14 cellular contexts compared by ENCODE assay signal in genomic region chr3:47836986-47837385, GRCh38. TPM values are rescaled to one million over a fixed set of nuclear protein-coding genes. Genes with fewer than 3 reads are reported as not detected.
DNase-seq lines count a peak whose midpoint lies in the region; ATAC-seq lines count a peak whose summit lies in the region.
"Had no signal": no experiment of that assay in that cellular context is flagged by ENCODE, and none has a peak within 500 bp of the region (broad histone marks: within the 10 kb centered on the region; RNA-seq: fewer than 3 reads in every experiment).

No MANE protein-coding gene starts in this region.

- no peak for ATAC-seq in activated naive CD4-positive, alpha-beta T cell treated with anti-CD3 and anti-CD28 coated beads, Interleukin-2, amount 50 U/mL, for 72 hours
- ATAC-seq in naive thymus-derived CD4-positive, alpha-beta T cell: no peak
- no peak for ATAC-seq in GM18519 (IDR thresholded peaks at IDR 0.05; ENCODE audit: low FRiP score, unreplicated experiment)
- no peak for ATAC-seq in HG02798 (IDR thresholded peaks at IDR 0.05; ENCODE audit: poor library complexity, unreplicated experiment)

- H3K36me3 Mint-ChIP-seq in activated naive CD4-positive, alpha-beta T cell treated with anti-CD3 and anti-CD28 coated beads, Interleukin-2, amount 50 U/mL, for 72 hours: peaks cover 5% of the 10 kb centered on the region in 2 donors
- peaks cover 9 to 38% (median 26%) of the 10 kb centered on the region in 5 donors for H3K36me3 Mint-ChIP-seq in naive thymus-derived CD4-positive, alpha-beta T cell

- H3K4me3 ChIP-seq in naive thymus-derived CD4-positive, alpha-beta T cell (ENCODE audit: low read length): no peak overlapping the region
- H3K4me3 ChIP-seq: left ventricle myocardium inferior, SJSA1 had no signal

- H3K9me3 Mint-ChIP-seq in activated naive CD4-positive, alpha-beta T cell treated with anti-CD3 and anti-CD28 coated beads, Interleukin-2, amount 50 U/mL, for 72 hours: no peaks in the 10 kb centered on the region
- H3K9me3 Mint-ChIP-seq in naive thymus-derived CD4-positive, alpha-beta T cell: no peaks in the 10 kb centered on the region
- H3K9me3 Mint-ChIP-seq: effector memory CD8-positive, alpha-beta T cell; stimulated activated naive CD8-positive, alpha-beta T cell treated with anti-CD3 and anti-CD28 coated beads, Interleukin-15, Interleukin-2, amounts not matched to agents 100 ng/mL and 50 ng/mL, for 24 hours had no signal

- no peak for DNase-seq in activated naive CD4-positive, alpha-beta T cell treated with anti-CD3 and anti-CD28 coated beads, Interleukin-2, amount 50 U/mL, for 72 hours (ENCODE audit: low spot score in 2 of 2)
- no peak for DNase-seq in activated naive CD4-positive, alpha-beta T cell treated with anti-CD3 and anti-CD28 coated beads, Interleukin-2, amount 50 U/mL, for 16 hours
- peak in 36 of 58 donors; percentile 10 to 84 (median 39) for DNase-seq in anterior cingulate cortex (lab: John Stamatoyannopoulos, UW)
- DNase-seq in naive thymus-derived CD4-positive, alpha-beta T cell: no peak
- DNase-seq in NCI-H128 (lab: John Stamatoyannopoulos, UW; ENCODE audit: unreplicated experiment): no peak
- DNase-seq in A172 (ENCODE audit: low spot score): no peak
- DNase-seq: NCI-H1436 treated with DMSO at 0.1 percent for 48 hours had no signal

- intact Hi-C loops in naive thymus-derived CD4-positive, alpha-beta T cell (cut with micrococcal nuclease): loop anchor here (1.0 to 2.0 kb wide), 3 partner anchors 153 to 322 kb away; no protein-coding TSS in a partner anchor

- H3K9me3 ChIP-seq in naive thymus-derived CD4-positive, alpha-beta T cell (ENCODE audit: control insufficient read depth in 2 of 3, low read length in 3 of 3): no peaks in the 10 kb centered on the region
- H3K9me3 ChIP-seq: left ventricle myocardium inferior, SJSA1 had no signal

- POLR2A ChIA-PET in naive thymus-derived CD4-positive, alpha-beta T cell (lab: Charles Lee): interaction anchor here (1.8 kb wide), 1 partner anchor 11 kb away, joined by 5 read pairs; no protein-coding TSS in a partner anchor

- peak overlapping the region; percentile 49 to 55 for H3K27ac Mint-ChIP-seq in activated naive CD4-positive, alpha-beta T cell treated with anti-CD3 and anti-CD28 coated beads, Interleukin-2, amount 50 U/mL, for 72 hours
- peak overlapping the region in 6 of 9 donors; percentile 35 to 56 (median 50) for H3K27ac Mint-ChIP-seq in naive thymus-derived CD4-positive, alpha-beta T cell
- H3K27ac Mint-ChIP-seq: stimulated activated naive CD8-positive, alpha-beta T cell treated with anti-CD3 and anti-CD28 coated beads, Interleukin-15, Interleukin-2, amounts not matched to agents 100 ng/mL and 50 ng/mL, for 24 hours had no signal

- H3K27ac ChIP-seq in naive thymus-derived CD4-positive, alpha-beta T cell (ENCODE audit: low read depth, low read length): no peak overlapping the region
- H3K27ac ChIP-seq: C4-2B, left ventricle myocardium inferior, SJSA1 had no signal

- H3K27me3 ChIP-seq in naive thymus-derived CD4-positive, alpha-beta T cell (ENCODE audit: control insufficient read depth in 2 of 2, insufficient read depth in 2 of 2, low read length in 2 of 2): no peaks in the 10 kb centered on the region
- H3K27me3 ChIP-seq: SJSA1 had no signal

- H3K4me1 ChIP-seq in naive thymus-derived CD4-positive, alpha-beta T cell (ENCODE audit: control insufficient read depth in 2 of 2, insufficient read depth in 2 of 2, low read length in 2 of 2): no peaks in the 10 kb centered on the region
- H3K4me1 ChIP-seq: SJSA1 had no signal

- peaks cover 0 to 12% (median 7%) of the 10 kb centered on the region in 7 donors for H3K4me1 Mint-ChIP-seq in naive thymus-derived CD4-positive, alpha-beta T cell

- H3K27me3 Mint-ChIP-seq in naive thymus-derived CD4-positive, alpha-beta T cell: no peaks in the 10 kb centered on the region
- H3K27me3 Mint-ChIP-seq: effector memory CD8-positive, alpha-beta T cell; stimulated activated naive CD8-positive, alpha-beta T cell treated with anti-CD3 and anti-CD28 coated beads, Interleukin-15, Interleukin-2, amounts not matched to agents 100 ng/mL and 50 ng/mL, for 24 hours had no signal

- peaks cover 4 to 77% (median 4%) of the 10 kb centered on the region in 3 experiments for H3K36me3 ChIP-seq in naive thymus-derived CD4-positive, alpha-beta T cell (ENCODE audit: control insufficient read depth in 2 of 3, insufficient read depth in 3 of 3, low read length in 3 of 3)

- H3K4me3 Mint-ChIP-seq in naive thymus-derived CD4-positive, alpha-beta T cell: no peak overlapping the region
- H3K4me3 Mint-ChIP-seq: effector memory CD8-positive, alpha-beta T cell; stimulated activated naive CD8-positive, alpha-beta T cell treated with anti-CD3 and anti-CD28 coated beads, Interleukin-15, Interleukin-2, amounts not matched to agents 100 ng/mL and 50 ng/mL, for 24 hours had no signal

- CTCF ChIA-PET in naive thymus-derived CD4-positive, alpha-beta T cell (lab: Charles Lee): interaction anchor here (0.7 to 2.8 kb wide), 9 partner anchors 11 to 222 kb away, joined by 3 to 20 read pairs (median 4); no protein-coding TSS in a partner anchor

RNA-seq across cellular contexts. Expression of gene DHX30, which starts 34.0 kb away (rescaled TPM):
- total RNA-seq in activated naive CD4-positive, alpha-beta T cell treated with anti-CD3 and anti-CD28 coated beads, Interleukin-2, amount 50 U/mL, for 72 hours: 10 to 100 TPM; 62.2 to 84.4 TPM
- total RNA-seq in naive thymus-derived CD4-positive, alpha-beta T cell: 100 to 1,000 TPM in 1 of 5 experiments, 10 to 100 TPM in 4; 64.1 to 103 (median 92.0) TPM
- polyA plus RNA-seq in naive thymus-derived CD4-positive, alpha-beta T cell: 10 to 100 TPM; 27.8 to 65.8 TPM
- 93.2 and 111 TPM in 2 replicates for total RNA-seq in A172 (2014; rRNA removed; shearing (Covaris generic))

RNA-seq across cellular contexts. Expression of gene SMARCC1, which starts 55.3 kb away (rescaled TPM):
- 100 to 1,000 TPM in 1 of 2 donors, 10 to 100 TPM in 1; 98.9 to 138 TPM for total RNA-seq in activated naive CD4-positive, alpha-beta T cell treated with anti-CD3 and anti-CD28 coated beads, Interleukin-2, amount 50 U/mL, for 72 hours
- total RNA-seq in naive thymus-derived CD4-positive, alpha-beta T cell: 100 to 1,000 TPM in 2 of 5 experiments, 10 to 100 TPM in 3; 92.2 to 125 (median 99.1) TPM
- 10 to 100 TPM; 54.0 to 62.4 TPM for polyA plus RNA-seq in naive thymus-derived CD4-positive, alpha-beta T cell
- total RNA-seq in A172 (2014; rRNA removed; shearing (Covaris generic)): 49.6 and 51.2 TPM in 2 replicates

Comparison
In these comparisons a context has a peak if more than half of its experiments do, and no peak if none do; other contexts are left out.
1. DNase-seq: peak in anterior cingulate cortex (36 of 58); none in activated naive CD4-positive, alpha-beta T cell treated with anti-CD3 and anti-CD28 coated beads, Interleukin-2, amount 50 U/mL, for 72 hours (0 of 2), activated naive CD4-positive, alpha-beta T cell treated with anti-CD3 and anti-CD28 coated beads, Interleukin-2, amount 50 U/mL, for 16 hours (single experiment), naive thymus-derived CD4-positive, alpha-beta T cell (0 of 9), NCI-H128 (single experiment) and A172 (single experiment).